Comparison of ENCODE assay signal across 1 cellular context in genomic region chr2:201235865-201236811, GRCh38.
TF ChIP-seq lines count a peak whose summit lies in the region.

No MANE protein-coding gene starts in this region.

TF ChIP-seq in HepG2, 621 proteins besides CTCF, POLR2A, EP300 and RAD21 (continued from another document):
- 0 out of 2 replicates have a peak, but pooled peaks have one; percentile 34 for TF ChIP-seq SIX1 (CRISPR knock-in tag; IDR thresholded peaks at IDR 0.05; ENCODE audit: borderline replicate concordance)
- TF ChIP-seq ARID5B (CRISPR knock-in tag; IDR thresholded peaks at IDR 0.05): 0 out of 2 replicates have a peak, but pooled peaks have one; percentile 17
- no peak for TF ChIP-seq ZNF839 (CRISPR knock-in tag; IDR thresholded peaks at IDR 0.05; ENCODE audit: borderline replicate concordance)
- peak; percentile 77 for TF ChIP-seq ZNF121 (CRISPR knock-in tag; IDR thresholded peaks at IDR 0.05)
- 0 out of 2 replicates have a peak, but pooled peaks have one; percentile 50 for TF ChIP-seq MBD4 (IDR thresholded peaks at IDR 0.05; ENCODE audit: borderline replicate concordance, low read length)
- no peak for TF ChIP-seq SSRP1 (CRISPR knock-in tag; IDR thresholded peaks at IDR 0.05)
- TF ChIP-seq KLF6 (CRISPR knock-in tag; IDR thresholded peaks at IDR 0.05): 0 out of 2 replicates have a peak, but pooled peaks have one; percentile 24
- 0 out of 2 replicates have a peak, but pooled peaks have one; percentile 36 for TF ChIP-seq ERF (CRISPR knock-in tag; IDR thresholded peaks at IDR 0.05)
- TF ChIP-seq ZNF264 (CRISPR knock-in tag; IDR thresholded peaks at IDR 0.05): 0 out of 2 replicates have a peak, but pooled peaks have one; percentile 30
- 0 out of 2 replicates have a peak, but pooled peaks have one; percentile 33 for TF ChIP-seq CREB1 (IDR thresholded peaks at IDR 0.05)
- TF ChIP-seq CREB1 (CRISPR knock-in tag; IDR thresholded peaks at IDR 0.05): no peak
- TF ChIP-seq ZNF142 (CRISPR knock-in tag; IDR thresholded peaks at IDR 0.05): 0 out of 2 replicates have a peak, but pooled peaks have one; percentile 44
- TF ChIP-seq FOXC1 (CRISPR knock-in tag; IDR thresholded peaks at IDR 0.05; ENCODE audit: borderline replicate concordance): 0 out of 2 replicates have a peak, but pooled peaks have one; percentile 45
- TF ChIP-seq LCORL (IDR thresholded peaks at IDR 0.05): no peak
- peak; percentile 60 for TF ChIP-seq LCORL (CRISPR knock-in tag; IDR thresholded peaks at IDR 0.05)
- peak; percentile 16 for TF ChIP-seq XRCC5 (optimal IDR thresholded peaks at IDR 0.05; ENCODE audit: low read length)
- TF ChIP-seq MLLT10 (CRISPR knock-in tag; IDR thresholded peaks at IDR 0.05): no peak
- 0 out of 4 replicates have a peak, but pooled peaks of 1 of the 2 experiments have one; percentile 28 for TF ChIP-seq HMGXB4 (CRISPR knock-in tag; IDR thresholded peaks at IDR 0.05; ENCODE audit: borderline replicate concordance in 1 of 2, low read depth in 1 of 2)
- TF ChIP-seq KMT2A (CRISPR knock-in tag; IDR thresholded peaks at IDR 0.05): peak; percentile 47; the same call in 1 of the 2 replicates
